Comparison of ENCODE assay signal across 30 cellular contexts in genomic region chr11:73748300-73748699, GRCh38.
"Had no signal": no experiment of that assay in that cellular context is flagged by ENCODE, and none has a peak within 500 bp of the region (broad histone marks: within the 10 kb centered on the region; RNA-seq: fewer than 3 reads in every experiment).

No MANE protein-coding gene starts in this region.

- H3K4me1 ChIP-seq: neural progenitor cell, parathyroid adenoma had no signal

- H3K4me3 Mint-ChIP-seq: natural killer cell; nephron; neural progenitor cell; stimulated activated memory B cell treated with anti-CD40 and anti-IgM and Interleukin-4, amounts not matched to agents 10 μg/mL and 1 μg/mL and 100 μg/mL, for 72 hours; stimulated activated naive CD8-positive, alpha-beta T cell treated with anti-CD3 and anti-CD28 coated beads, Interleukin-15, amount 100 ng/mL, for 72 hours had no signal

- ATAC-seq: natural killer cell; psoas muscle; right cardiac atrium; sciatic nerve; stimulated activated memory B cell treated with anti-CD40 and anti-IgM and Interleukin-4, amounts not matched to agents 10 μg/mL and 1 μg/mL and 100 μg/mL, for 72 hours; stimulated activated naive CD8-positive, alpha-beta T cell treated with anti-CD3 and anti-CD28 coated beads, Interleukin-15, amount 100 ng/mL, for 72 hours; stimulated activated naive CD8-positive, alpha-beta T cell treated with anti-CD3 and anti-CD28 coated beads, Interleukin-15, Interleukin-2, amounts not matched to agents 100 U/mL and 50 U/mL, for 24 hours had no signal

- H3K9me3 ChIP-seq: ovary, psoas muscle, spleen, suprapubic skin, testis, tibial artery, transverse colon, upper lobe of left lung, vagina had no signal

- H3K4me2 ChIP-seq: neural progenitor cell, smooth muscle cell had no signal

- H3K27me3 Mint-ChIP-seq: progenitor cell of endocrine pancreas; stimulated activated memory B cell treated with anti-CD40 and anti-IgM and Interleukin-4, amounts not matched to agents 10 μg/mL and 1 μg/mL and 100 μg/mL, for 72 hours; stimulated activated naive CD8-positive, alpha-beta T cell treated with anti-CD3 and anti-CD28 coated beads, Interleukin-15, amount 100 ng/mL, for 72 hours had no signal

- DNase-seq: natural killer cell; occipital lobe; ovary; posterior cingulate gyrus; psoas muscle; right cardiac atrium; spleen; stimulated activated CD4-positive, alpha-beta T cell treated with anti-CD3 and anti-CD28 coated beads, Interleukin-12 subunit alpha, Interleukin-12 subunit beta, amount 100 ng/mL, for 4 hours; stimulated activated CD4-positive, alpha-beta T cell treated with anti-CD3 and anti-CD28 coated beads, Interleukin-1b, Interleukin-23, amount 100 ng/mL, for 48 hours; stimulated activated CD4-positive, alpha-beta T cell treated with anti-CD3 and anti-CD28 coated beads, Interleukin-4, amount 100 ng/mL, for 1 hour; stimulated activated CD4-positive, alpha-beta T cell treated with anti-CD3 and anti-CD28 coated beads, Interleukin-4, amount 100 ng/mL, for 4 hours; stimulated activated CD8-positive, alpha-beta memory T cell treated with anti-CD3 and anti-CD28 coated beads, Interleukin-4, amount 100 ng/mL, for 48 hours; stimulated activated naive CD4-positive, alpha-beta T cell; stimulated activated naive CD8-positive, alpha-beta T cell treated with anti-CD3 and anti-CD28 coated beads, Interleukin-15, amount 100 ng/mL, for 72 hours; stimulated activated naive CD8-positive, alpha-beta T cell treated with anti-CD3 and anti-CD28 coated beads, Interleukin-15, Interleukin-2, amounts not matched to agents 100 U/mL and 50 U/mL, for 24 hours; substantia nigra; testis; tibial artery; transverse colon; upper lobe of left lung had no signal

- H3K36me3 Mint-ChIP-seq: natural killer cell had no signal

- H3K27ac ChIP-seq: neural progenitor cell, ovary, parathyroid adenoma, psoas muscle, skin epidermis, spleen, suprapubic skin, testis, tibial artery, transverse colon, upper lobe of left lung, vagina had no signal

- H3K4me3 ChIP-seq: neural progenitor cell, ovary, psoas muscle, skin epidermis, smooth muscle cell, spleen, suprapubic skin, testis, tibial artery, transverse colon, upper lobe of left lung, vagina had no signal

- H2AFZ ChIP-seq: neural progenitor cell, parathyroid adenoma had no signal

- H3K4me1 Mint-ChIP-seq: neural progenitor cell had no signal

- H3K9me3 Mint-ChIP-seq: natural killer cell; nephron; neural progenitor cell; stimulated activated memory B cell treated with anti-CD40 and anti-IgM and Interleukin-4, amounts not matched to agents 10 μg/mL and 1 μg/mL and 100 μg/mL, for 72 hours; stimulated activated naive CD8-positive, alpha-beta T cell treated with anti-CD3 and anti-CD28 coated beads, Interleukin-15, amount 100 ng/mL, for 72 hours had no signal

- H3K9ac ChIP-seq: neural progenitor cell, parathyroid adenoma had no signal

- H3K36me3 ChIP-seq: neural progenitor cell, ovary, tibial artery, transverse colon, upper lobe of left lung, vagina had no signal

- H3K27me3 ChIP-seq: neural progenitor cell, ovary, spleen, suprapubic skin, testis, tibial artery, transverse colon, upper lobe of left lung, vagina had no signal

- H3K27ac Mint-ChIP-seq: nephron; neural progenitor cell; stimulated activated memory B cell treated with anti-CD40 and anti-IgM and Interleukin-4, amounts not matched to agents 10 μg/mL and 1 μg/mL and 100 μg/mL, for 72 hours; stimulated activated naive CD8-positive, alpha-beta T cell treated with anti-CD3 and anti-CD28 coated beads, Interleukin-15, amount 100 ng/mL, for 72 hours had no signal
